ENCODE assay signal across 36 cellular contexts in the genomic region with DNA sequence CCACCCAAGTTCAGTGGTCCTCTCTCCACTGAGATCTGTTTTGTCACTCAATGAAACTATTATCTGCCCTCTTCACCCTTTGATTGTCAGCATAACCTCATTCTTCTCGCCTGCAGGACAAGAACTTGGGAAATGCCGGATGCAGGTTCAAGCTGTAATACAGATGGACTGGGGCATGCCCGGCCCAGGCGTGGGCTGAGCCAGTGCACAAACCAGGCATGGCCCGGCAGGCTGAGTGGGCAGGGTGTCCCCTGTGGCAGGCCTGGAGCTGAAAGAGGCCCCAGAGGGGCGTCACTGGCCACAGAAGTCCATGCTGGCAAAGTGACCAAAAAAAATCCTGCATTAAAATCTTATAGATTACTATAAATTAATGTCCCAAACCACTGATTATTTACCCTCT.
"Had no signal": no experiment of that assay in that cellular context is flagged by ENCODE, and none has a peak within 500 bp of the region (broad histone marks: within the 10 kb centered on the region; RNA-seq: fewer than 3 reads in every experiment).

No MANE protein-coding gene starts in this region.

- H3K27me3 Mint-ChIP-seq: activated naive CD4-positive, alpha-beta T cell treated with anti-CD3 and anti-CD28 coated beads, Interleukin-2, amount 10 ng/mL, durations not matched to agents 7 days and 5 days; activated naive CD4-positive, alpha-beta T cell treated with anti-CD3 and anti-CD28 coated beads, Interleukin-2, amount 50 U/mL, for 24 hours; activated naive CD8-positive, alpha-beta T cell; activated naive CD8-positive, alpha-beta T cell treated with anti-CD3 and anti-CD28 coated beads for 36 hours; activated naive CD8-positive, alpha-beta T cell treated with anti-CD3 and anti-CD28 coated beads, Interleukin-2, amount 10 ng/mL, durations not matched to agents 7 days and 5 days; activated naive CD8-positive, alpha-beta T cell treated with anti-CD3 and anti-CD28 coated beads, Interleukin-2, amount 50 U/mL, for 24 hours; activated T-cell treated with anti-CD3 and anti-CD28 coated beads, Interleukin-2, amount 50 U/mL, for 24 hours; activated T-helper 17 cell treated with anti-CD3 and anti-CD28 coated beads, Interleukin-2, amount 50 U/mL, for 72 hours; brain; central memory CD8-positive, alpha-beta T cell had no signal

- H3K27me3 ChIP-seq: adrenal gland, ascending aorta, body of pancreas, brain microvascular endothelial cell, breast epithelium, cardiac muscle cell had no signal

- H3K36me3 Mint-ChIP-seq: activated naive CD4-positive, alpha-beta T cell treated with anti-CD3 and anti-CD28 coated beads, Interleukin-2, amount 10 ng/mL, durations not matched to agents 7 days and 5 days; activated naive CD4-positive, alpha-beta T cell treated with anti-CD3 and anti-CD28 coated beads, Interleukin-2, amount 50 U/mL, for 24 hours; activated naive CD4-positive, alpha-beta T cell treated with anti-CD3 and anti-CD28 coated beads, Interleukin-2, amount 50 U/mL, for 72 hours; activated naive CD8-positive, alpha-beta T cell; activated naive CD8-positive, alpha-beta T cell treated with anti-CD3 and anti-CD28 coated beads for 36 hours; activated naive CD8-positive, alpha-beta T cell treated with anti-CD3 and anti-CD28 coated beads, Interleukin-2, amount 10 ng/mL, durations not matched to agents 7 days and 5 days; brain had no signal

- H3K4me3 ChIP-seq: adrenal gland, ascending aorta, body of pancreas, breast epithelium, cardiac muscle cell had no signal

- H3K9me3 ChIP-seq: adrenal gland, ascending aorta, body of pancreas had no signal

- H3K4me1 ChIP-seq: adrenal gland, ascending aorta, body of pancreas, breast epithelium had no signal

- H3K4me1 Mint-ChIP-seq: activated naive CD4-positive, alpha-beta T cell treated with anti-CD3 and anti-CD28 coated beads, Interleukin-2, amount 10 ng/mL, durations not matched to agents 7 days and 5 days; activated naive CD4-positive, alpha-beta T cell treated with anti-CD3 and anti-CD28 coated beads, Interleukin-2, amount 50 U/mL, for 24 hours; activated naive CD8-positive, alpha-beta T cell treated with anti-CD3 and anti-CD28 coated beads for 36 hours; activated naive CD8-positive, alpha-beta T cell treated with anti-CD3 and anti-CD28 coated beads, Interleukin-2, amount 10 ng/mL, durations not matched to agents 7 days and 5 days; activated naive CD8-positive, alpha-beta T cell treated with anti-CD3 and anti-CD28 coated beads, Interleukin-2, amount 50 U/mL, for 24 hours; activated T-helper 17 cell treated with anti-CD3 and anti-CD28 coated beads, Interleukin-2, amount 50 U/mL, for 72 hours; brain; central memory CD8-positive, alpha-beta T cell had no signal

- H3K4me3 Mint-ChIP-seq: activated naive CD4-positive, alpha-beta T cell treated with anti-CD3 and anti-CD28 coated beads for 36 hours; activated naive CD4-positive, alpha-beta T cell treated with anti-CD3 and anti-CD28 coated beads, Interleukin-2, amount 10 ng/mL, durations not matched to agents 7 days and 5 days; activated naive CD4-positive, alpha-beta T cell treated with anti-CD3 and anti-CD28 coated beads, Interleukin-2, amount 50 U/mL, for 24 hours; activated naive CD8-positive, alpha-beta T cell; activated naive CD8-positive, alpha-beta T cell treated with anti-CD3 and anti-CD28 coated beads for 36 hours; activated naive CD8-positive, alpha-beta T cell treated with anti-CD3 and anti-CD28 coated beads, Interleukin-2, amount 10 ng/mL, durations not matched to agents 7 days and 5 days; activated naive CD8-positive, alpha-beta T cell treated with anti-CD3 and anti-CD28 coated beads, Interleukin-2, amount 50 U/mL, for 24 hours; activated T-cell treated with anti-CD3 and anti-CD28 coated beads, Interleukin-2, amount 50 U/mL, for 24 hours; activated T-cell treated with anti-CD3 and anti-CD28 coated beads, Interleukin-2, amount 50 U/mL, for 4 hours; activated T-cell treated with anti-CD3 and anti-CD28 coated beads, Interleukin-2, amount 50 U/mL, for 72 hours; activated T-helper 1 cell treated with anti-CD3 and anti-CD28 coated beads, Interleukin-12 subunit alpha, Interleukin-12 subunit beta, Interleukin-2, Interleukin-4 antibody, amounts not matched to agents 30 ng/mL and 10 ng/mL and 1 ng/mL, durations not matched to agents 14 hours and 24 hours and 36 hours; activated T-helper 17 cell treated with anti-CD3 and anti-CD28 coated beads, Interleukin-2, amount 50 U/mL, for 72 hours; brain; central memory CD8-positive, alpha-beta T cell had no signal

- ATAC-seq: activated naive CD4-positive, alpha-beta T cell treated with anti-CD3 and anti-CD28 coated beads, Interleukin-2, amount 50 U/mL, for 72 hours; activated naive CD8-positive, alpha-beta T cell treated with anti-CD3 and anti-CD28 coated beads, Interleukin-2, amount 50 U/mL, for 24 hours; activated T-cell treated with anti-CD3 and anti-CD28 coated beads, Interleukin-2, amount 50 U/mL, for 4 hours; activated T-cell treated with anti-CD3 and anti-CD28 coated beads, Interleukin-2, amount 50 U/mL, for 72 hours; activated T-helper 17 cell treated with anti-CD3 and anti-CD28 coated beads, Interleukin-2, amount 50 U/mL, for 72 hours; body of pancreas had no signal

- H3K27ac Mint-ChIP-seq: activated naive CD4-positive, alpha-beta T cell treated with anti-CD3 and anti-CD28 coated beads for 36 hours; activated naive CD4-positive, alpha-beta T cell treated with anti-CD3 and anti-CD28 coated beads, Interleukin-2, amount 10 ng/mL, durations not matched to agents 7 days and 5 days; activated naive CD4-positive, alpha-beta T cell treated with anti-CD3 and anti-CD28 coated beads, Interleukin-2, amount 50 U/mL, for 24 hours; activated naive CD8-positive, alpha-beta T cell; activated naive CD8-positive, alpha-beta T cell treated with anti-CD3 and anti-CD28 coated beads for 36 hours; activated naive CD8-positive, alpha-beta T cell treated with anti-CD3 and anti-CD28 coated beads, Interleukin-2, amount 10 ng/mL, durations not matched to agents 7 days and 5 days; activated naive CD8-positive, alpha-beta T cell treated with anti-CD3 and anti-CD28 coated beads, Interleukin-2, amount 50 U/mL, for 24 hours; activated T-cell treated with anti-CD3 and anti-CD28 coated beads, Interleukin-2, amount 50 U/mL, for 24 hours; activated T-cell treated with anti-CD3 and anti-CD28 coated beads, Interleukin-2, amount 50 U/mL, for 72 hours; activated T-helper 1 cell treated with anti-CD3 and anti-CD28 coated beads, Interleukin-12 subunit alpha, Interleukin-12 subunit beta, Interleukin-2, Interleukin-4 antibody, amounts not matched to agents 30 ng/mL and 10 ng/mL and 1 ng/mL, durations not matched to agents 14 hours and 24 hours and 36 hours; activated T-helper 17 cell treated with anti-CD3 and anti-CD28 coated beads, Interleukin-2, amount 50 U/mL, for 72 hours; activated T-helper 2 cell treated with anti-CD3 and anti-CD28 coated beads, Interferon-gamma antibody, Interleukin-2, Interleukin-4, amounts not matched to agents 10 μg/mL and 5 μg/mL and 100 μg/mL, durations not matched to agents 14 hours and 24 hours and 36 hours; brain had no signal

- H3K27ac ChIP-seq: adrenal gland, ascending aorta, body of pancreas, brain microvascular endothelial cell, breast epithelium, cardiac muscle cell had no signal

- H3K36me3 ChIP-seq: adrenal gland, ascending aorta, brain microvascular endothelial cell, breast epithelium, cardiac muscle cell had no signal

- H3K9me3 Mint-ChIP-seq: activated naive CD4-positive, alpha-beta T cell treated with anti-CD3 and anti-CD28 coated beads for 36 hours; activated naive CD4-positive, alpha-beta T cell treated with anti-CD3 and anti-CD28 coated beads, Interleukin-2, amount 50 U/mL, for 24 hours had no signal

- DNase-seq: activated effector memory CD4-positive, alpha-beta T cell treated with anti-CD3 and anti-CD28 coated beads, Interleukin-2, amount 50 U/mL, for 16 hours; activated effector memory CD4-positive, alpha-beta T cell treated with Interleukin-2 at 50 U/mL for 16 hours; activated naive CD4-positive, alpha-beta T cell; activated naive CD4-positive, alpha-beta T cell treated with anti-CD3 and anti-CD28 coated beads for 36 hours; activated naive CD4-positive, alpha-beta T cell treated with anti-CD3 and anti-CD28 coated beads, Interleukin-2, amount 10 ng/mL, durations not matched to agents 7 days and 5 days; activated naive CD4-positive, alpha-beta T cell treated with anti-CD3 and anti-CD28 coated beads, Interleukin-2, amount 50 U/mL, for 16 hours; activated naive CD4-positive, alpha-beta T cell treated with Interleukin-2 at 50 U/mL for 16 hours; activated naive CD8-positive, alpha-beta T cell treated with anti-CD3 and anti-CD28 coated beads for 36 hours; activated naive CD8-positive, alpha-beta T cell treated with anti-CD3 and anti-CD28 coated beads, Interleukin-2, amount 10 ng/mL, durations not matched to agents 7 days and 5 days; activated naive CD8-positive, alpha-beta T cell treated with anti-CD3 and anti-CD28 coated beads, Interleukin-2, amount 50 U/mL, for 24 hours; activated T-cell treated with anti-CD3 and anti-CD28 coated beads, Interleukin-2, amount 50 U/mL, for 1 hour; activated T-cell treated with anti-CD3 and anti-CD28 coated beads, Interleukin-2, amount 50 U/mL, for 24 hours; activated T-cell treated with anti-CD3 and anti-CD28 coated beads, Interleukin-2, amount 50 U/mL, for 4 hours; activated T-cell treated with anti-CD3 and anti-CD28 coated beads, Interleukin-2, amount 50 U/mL, for 48 hours; activated T-cell treated with anti-CD3 and anti-CD28 coated beads, Interleukin-2, amount 50 U/mL, for 72 hours; adrenal gland; amniotic stem cell; amygdala; anterior cingulate cortex; aorta; body of pancreas; brain microvascular endothelial cell; caudate nucleus; central memory CD4-positive, alpha-beta T cell; cerebellar nuclear complex had no signal
